ENCODE assay signal across 1 cellular context in genomic region chr16:1093284-1094123, GRCh38.
TF ChIP-seq lines count a peak whose summit lies in the region.

No MANE protein-coding gene starts in this region.

TF ChIP-seq in HepG2, 621 proteins besides CTCF, POLR2A, EP300 and RAD21 (continued from another document and continues in another):
- TF ChIP-seq, protein P1, sequence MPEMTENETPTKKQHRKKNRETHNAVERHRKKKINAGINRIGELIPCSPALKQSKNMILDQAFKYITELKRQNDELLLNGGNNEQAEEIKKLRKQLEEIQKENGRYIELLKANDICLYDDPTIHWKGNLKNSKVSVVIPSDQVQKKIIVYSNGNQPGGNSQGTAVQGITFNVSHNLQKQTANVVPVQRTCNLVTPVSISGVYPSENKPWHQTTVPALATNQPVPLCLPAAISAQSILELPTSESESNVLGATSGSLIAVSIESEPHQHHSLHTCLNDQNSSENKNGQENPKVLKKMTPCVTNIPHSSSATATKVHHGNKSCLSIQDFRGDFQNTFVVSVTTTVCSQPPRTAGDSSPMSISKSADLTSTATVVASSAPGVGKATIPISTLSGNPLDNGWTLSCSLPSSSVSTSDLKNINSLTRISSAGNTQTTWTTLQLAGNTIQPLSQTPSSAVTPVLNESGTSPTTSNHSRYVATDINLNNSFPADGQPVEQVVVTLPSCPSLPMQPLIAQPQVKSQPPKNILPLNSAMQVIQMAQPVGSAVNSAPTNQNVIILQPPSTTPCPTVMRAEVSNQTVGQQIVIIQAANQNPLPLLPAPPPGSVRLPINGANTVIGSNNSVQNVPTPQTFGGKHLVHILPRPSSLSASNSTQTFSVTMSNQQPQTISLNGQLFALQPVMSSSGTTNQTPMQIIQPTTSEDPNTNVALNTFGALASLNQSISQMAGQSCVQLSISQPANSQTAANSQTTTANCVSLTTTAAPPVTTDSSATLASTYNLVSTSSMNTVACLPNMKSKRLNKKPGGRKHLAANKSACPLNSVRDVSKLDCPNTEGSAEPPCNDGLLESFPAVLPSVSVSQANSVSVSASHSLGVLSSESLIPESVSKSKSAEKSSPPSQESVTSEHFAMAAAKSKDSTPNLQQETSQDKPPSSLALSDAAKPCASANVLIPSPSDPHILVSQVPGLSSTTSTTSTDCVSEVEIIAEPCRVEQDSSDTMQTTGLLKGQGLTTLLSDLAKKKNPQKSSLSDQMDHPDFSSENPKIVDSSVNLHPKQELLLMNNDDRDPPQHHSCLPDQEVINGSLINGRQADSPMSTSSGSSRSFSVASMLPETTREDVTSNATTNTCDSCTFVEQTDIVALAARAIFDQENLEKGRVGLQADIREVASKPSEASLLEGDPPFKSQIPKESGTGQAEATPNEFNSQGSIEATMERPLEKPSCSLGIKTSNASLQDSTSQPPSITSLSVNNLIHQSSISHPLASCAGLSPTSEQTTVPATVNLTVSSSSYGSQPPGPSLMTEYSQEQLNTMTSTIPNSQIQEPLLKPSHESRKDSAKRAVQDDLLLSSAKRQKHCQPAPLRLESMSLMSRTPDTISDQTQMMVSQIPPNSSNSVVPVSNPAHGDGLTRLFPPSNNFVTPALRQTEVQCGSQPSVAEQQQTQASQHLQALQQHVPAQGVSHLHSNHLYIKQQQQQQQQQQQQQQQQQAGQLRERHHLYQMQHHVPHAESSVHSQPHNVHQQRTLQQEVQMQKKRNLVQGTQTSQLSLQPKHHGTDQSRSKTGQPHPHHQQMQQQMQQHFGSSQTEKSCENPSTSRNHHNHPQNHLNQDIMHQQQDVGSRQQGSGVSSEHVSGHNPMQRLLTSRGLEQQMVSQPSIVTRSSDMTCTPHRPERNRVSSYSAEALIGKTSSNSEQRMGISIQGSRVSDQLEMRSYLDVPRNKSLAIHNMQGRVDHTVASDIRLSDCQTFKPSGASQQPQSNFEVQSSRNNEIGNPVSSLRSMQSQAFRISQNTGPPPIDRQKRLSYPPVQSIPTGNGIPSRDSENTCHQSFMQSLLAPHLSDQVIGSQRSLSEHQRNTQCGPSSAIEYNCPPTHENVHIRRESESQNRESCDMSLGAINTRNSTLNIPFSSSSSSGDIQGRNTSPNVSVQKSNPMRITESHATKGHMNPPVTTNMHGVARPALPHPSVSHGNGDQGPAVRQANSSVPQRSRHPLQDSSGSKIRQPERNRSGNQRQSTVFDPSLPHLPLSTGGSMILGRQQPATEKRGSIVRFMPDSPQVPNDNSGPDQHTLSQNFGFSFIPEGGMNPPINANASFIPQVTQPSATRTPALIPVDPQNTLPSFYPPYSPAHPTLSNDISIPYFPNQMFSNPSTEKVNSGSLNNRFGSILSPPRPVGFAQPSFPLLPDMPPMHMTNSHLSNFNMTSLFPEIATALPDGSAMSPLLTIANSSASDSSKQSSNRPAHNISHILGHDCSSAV (CRISPR knock-in tag; IDR thresholded peaks at IDR 0.05; ENCODE audit: borderline replicate concordance): no peak
- TF ChIP-seq, protein P2, sequence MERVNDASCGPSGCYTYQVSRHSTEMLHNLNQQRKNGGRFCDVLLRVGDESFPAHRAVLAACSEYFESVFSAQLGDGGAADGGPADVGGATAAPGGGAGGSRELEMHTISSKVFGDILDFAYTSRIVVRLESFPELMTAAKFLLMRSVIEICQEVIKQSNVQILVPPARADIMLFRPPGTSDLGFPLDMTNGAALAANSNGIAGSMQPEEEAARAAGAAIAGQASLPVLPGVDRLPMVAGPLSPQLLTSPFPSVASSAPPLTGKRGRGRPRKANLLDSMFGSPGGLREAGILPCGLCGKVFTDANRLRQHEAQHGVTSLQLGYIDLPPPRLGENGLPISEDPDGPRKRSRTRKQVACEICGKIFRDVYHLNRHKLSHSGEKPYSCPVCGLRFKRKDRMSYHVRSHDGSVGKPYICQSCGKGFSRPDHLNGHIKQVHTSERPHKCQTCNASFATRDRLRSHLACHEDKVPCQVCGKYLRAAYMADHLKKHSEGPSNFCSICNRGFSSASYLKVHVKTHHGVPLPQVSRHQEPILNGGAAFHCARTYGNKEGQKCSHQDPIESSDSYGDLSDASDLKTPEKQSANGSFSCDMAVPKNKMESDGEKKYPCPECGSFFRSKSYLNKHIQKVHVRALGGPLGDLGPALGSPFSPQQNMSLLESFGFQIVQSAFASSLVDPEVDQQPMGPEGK (CRISPR knock-in tag; IDR thresholded peaks at IDR 0.05): no peak
- TF ChIP-seq NR1H2 (CRISPR knock-in tag; IDR thresholded peaks at IDR 0.05; ENCODE audit: borderline replicate concordance, low read depth) (no peak), ZNF772 (CRISPR knock-in tag; IDR thresholded peaks at IDR 0.05) (peak; percentile 50; the same call in 1 of the 2 replicates), ZC3H4 (CRISPR knock-in tag; IDR thresholded peaks at IDR 0.05; ENCODE audit: borderline replicate concordance) (peak; percentile 57; the same call in 1 of the 2 replicates), PAX8 (CRISPR knock-in tag; IDR thresholded peaks at IDR 0.05; ENCODE audit: borderline replicate concordance) (no peak), ZNF281 (CRISPR knock-in tag; IDR thresholded peaks at IDR 0.05; ENCODE audit: borderline replicate concordance) (no peak), THAP11 (CRISPR knock-in tag; IDR thresholded peaks at IDR 0.05) (no peak), ZNF530 (CRISPR knock-in tag; IDR thresholded peaks at IDR 0.05; ENCODE audit: low read depth) (no peak), PRMT3 (CRISPR knock-in tag; IDR thresholded peaks at IDR 0.05; ENCODE audit: borderline replicate concordance, low read depth) (no peak), ZNF232 (CRISPR knock-in tag; IDR thresholded peaks at IDR 0.05; ENCODE audit: borderline replicate concordance) (no peak), HMG20B (CRISPR knock-in tag; conservative IDR thresholded peaks at IDR 0.05) (no peak), KDM5B (CRISPR knock-in tag; IDR thresholded peaks at IDR 0.05; ENCODE audit: borderline replicate concordance) (peak; percentile 66), MED8 (CRISPR knock-in tag; IDR thresholded peaks at IDR 0.05; ENCODE audit: insufficient replicate concordance) (no peak), KLF12 (CRISPR knock-in tag; IDR thresholded peaks at IDR 0.05; ENCODE audit: borderline replicate concordance) (no peak), HDAC6 (IDR thresholded peaks at IDR 0.05; ENCODE audit: low read depth, low read length) (no peak), ZFP41 (CRISPR knock-in tag; IDR thresholded peaks at IDR 0.05; ENCODE audit: borderline replicate concordance) (no peak), JUN (CRISPR knock-in tag; IDR thresholded peaks at IDR 0.05) (0 out of 2 replicates have a peak, but pooled peaks have one; percentile 22), ZBTB37 (CRISPR knock-in tag; IDR thresholded peaks at IDR 0.05) (no peak), ZSCAN20 (CRISPR knock-in tag; IDR thresholded peaks at IDR 0.05; ENCODE audit: borderline replicate concordance) (no peak), KAT2B (IDR thresholded peaks at IDR 0.05; ENCODE audit: borderline replicate concordance, low read depth, low read length) (no peak), KDM3A (CRISPR knock-in tag; IDR thresholded peaks at IDR 0.05; ENCODE audit: low read depth) (no peak), FOXA1 (IDR thresholded peaks at IDR 0.05) (no peak), FOXA1 (CRISPR knock-in tag; IDR thresholded peaks at IDR 0.05) (no peak), SMAD3 (CRISPR knock-in tag; IDR thresholded peaks at IDR 0.05) (no peak), MATR3 (CRISPR knock-in tag; IDR thresholded peaks at IDR 0.05) (no peak), TAF15 (IDR thresholded peaks at IDR 0.05; ENCODE audit: low read depth, low read length, poor library complexity, severe bottlenecking) (no peak), ZNF609 (CRISPR knock-in tag; IDR thresholded peaks at IDR 0.05; ENCODE audit: borderline replicate concordance) (no peak), WIZ (CRISPR knock-in tag; IDR thresholded peaks at IDR 0.05) (no peak), PCBP1 (IDR thresholded peaks at IDR 0.05; ENCODE audit: borderline replicate concordance, low read depth, low read length) (no peak), HNRNPK (IDR thresholded peaks at IDR 0.05; ENCODE audit: low read depth, low read length, poor library complexity, severe bottlenecking) (peak; percentile 76), SATB2 (CRISPR knock-in tag; IDR thresholded peaks at IDR 0.05) (0 out of 2 replicates have a peak, but pooled peaks have one; percentile 63), CCAR2 (optimal IDR thresholded peaks at IDR 0.05; ENCODE audit: low read depth, low read length) (no peak), NR2F6 (IDR thresholded peaks at IDR 0.05) (no peak), NR2F6 (CRISPR knock-in tag; IDR thresholded peaks at IDR 0.05) (peak; percentile 24; the same call in 1 of the 2 replicates), ZKSCAN5 (CRISPR knock-in tag; IDR thresholded peaks at IDR 0.05) (no peak), ZNF234 (CRISPR knock-in tag; conservative IDR thresholded peaks at IDR 0.05) (no peak)
- TF ChIP-seq, protein P3, sequence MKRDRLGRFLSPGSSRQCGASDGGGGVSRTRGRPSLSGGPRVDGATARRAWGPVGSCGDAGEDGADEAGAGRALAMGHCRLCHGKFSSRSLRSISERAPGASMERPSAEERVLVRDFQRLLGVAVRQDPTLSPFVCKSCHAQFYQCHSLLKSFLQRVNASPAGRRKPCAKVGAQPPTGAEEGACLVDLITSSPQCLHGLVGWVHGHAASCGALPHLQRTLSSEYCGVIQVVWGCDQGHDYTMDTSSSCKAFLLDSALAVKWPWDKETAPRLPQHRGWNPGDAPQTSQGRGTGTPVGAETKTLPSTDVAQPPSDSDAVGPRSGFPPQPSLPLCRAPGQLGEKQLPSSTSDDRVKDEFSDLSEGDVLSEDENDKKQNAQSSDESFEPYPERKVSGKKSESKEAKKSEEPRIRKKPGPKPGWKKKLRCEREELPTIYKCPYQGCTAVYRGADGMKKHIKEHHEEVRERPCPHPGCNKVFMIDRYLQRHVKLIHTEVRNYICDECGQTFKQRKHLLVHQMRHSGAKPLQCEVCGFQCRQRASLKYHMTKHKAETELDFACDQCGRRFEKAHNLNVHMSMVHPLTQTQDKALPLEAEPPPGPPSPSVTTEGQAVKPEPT (CRISPR knock-in tag; IDR thresholded peaks at IDR 0.05; ENCODE audit: low read depth): no peak
- TF ChIP-seq, protein P4, sequence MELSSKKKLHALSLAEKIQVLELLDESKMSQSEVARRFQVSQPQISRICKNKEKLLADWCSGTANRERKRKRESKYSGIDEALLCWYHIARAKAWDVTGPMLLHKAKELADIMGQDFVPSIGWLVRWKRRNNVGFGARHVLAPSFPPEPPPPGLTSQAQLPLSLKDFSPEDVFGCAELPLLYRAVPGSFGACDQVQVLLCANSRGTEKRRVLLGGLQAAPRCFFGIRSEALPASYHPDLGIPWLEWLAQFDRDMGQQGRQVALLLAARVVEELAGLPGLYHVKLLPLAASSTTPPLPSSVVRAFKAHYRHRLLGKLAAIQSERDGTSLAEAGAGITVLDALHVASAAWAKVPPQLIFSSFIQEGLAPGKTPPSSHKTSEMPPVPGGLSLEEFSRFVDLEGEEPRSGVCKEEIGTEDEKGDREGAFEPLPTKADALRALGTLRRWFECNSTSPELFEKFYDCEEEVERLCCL (CRISPR knock-in tag; IDR thresholded peaks at IDR 0.05; ENCODE audit: borderline replicate concordance): no peak
